In genomic region chr2:172433169-172433568, GRCh38 we compare ENCODE assay signal across 1 cellular context.
TF ChIP-seq lines count a peak whose summit lies in the region.

No MANE protein-coding gene starts in this region.

TF ChIP-seq in GM23338, 12 proteins besides CTCF, POLR2A, EP300 and RAD21 (continued from another document):
- TF ChIP-seq ZNF331 (CRISPR knock-in tag; IDR thresholded peaks at IDR 0.05; ENCODE audit: low read depth) (no peak), ZNF114 (CRISPR knock-in tag; IDR thresholded peaks at IDR 0.05) (no peak), POLR2AphosphoS5 (IDR thresholded peaks at IDR 0.05; ENCODE audit: low read depth) (no peak), NANOG (IDR thresholded peaks at IDR 0.05; ENCODE audit: borderline replicate concordance) (no peak), EZH2 (IDR thresholded peaks at IDR 0.05; ENCODE audit: low read depth, unreplicated experiment) (no peak), JUNB (IDR thresholded peaks at IDR 0.05; ENCODE audit: unreplicated experiment) (no peak), CREB1 (CRISPR knock-in tag; IDR thresholded peaks at IDR 0.05; ENCODE audit: low read depth) (no peak)
- TF ChIP-seq, protein P1, sequence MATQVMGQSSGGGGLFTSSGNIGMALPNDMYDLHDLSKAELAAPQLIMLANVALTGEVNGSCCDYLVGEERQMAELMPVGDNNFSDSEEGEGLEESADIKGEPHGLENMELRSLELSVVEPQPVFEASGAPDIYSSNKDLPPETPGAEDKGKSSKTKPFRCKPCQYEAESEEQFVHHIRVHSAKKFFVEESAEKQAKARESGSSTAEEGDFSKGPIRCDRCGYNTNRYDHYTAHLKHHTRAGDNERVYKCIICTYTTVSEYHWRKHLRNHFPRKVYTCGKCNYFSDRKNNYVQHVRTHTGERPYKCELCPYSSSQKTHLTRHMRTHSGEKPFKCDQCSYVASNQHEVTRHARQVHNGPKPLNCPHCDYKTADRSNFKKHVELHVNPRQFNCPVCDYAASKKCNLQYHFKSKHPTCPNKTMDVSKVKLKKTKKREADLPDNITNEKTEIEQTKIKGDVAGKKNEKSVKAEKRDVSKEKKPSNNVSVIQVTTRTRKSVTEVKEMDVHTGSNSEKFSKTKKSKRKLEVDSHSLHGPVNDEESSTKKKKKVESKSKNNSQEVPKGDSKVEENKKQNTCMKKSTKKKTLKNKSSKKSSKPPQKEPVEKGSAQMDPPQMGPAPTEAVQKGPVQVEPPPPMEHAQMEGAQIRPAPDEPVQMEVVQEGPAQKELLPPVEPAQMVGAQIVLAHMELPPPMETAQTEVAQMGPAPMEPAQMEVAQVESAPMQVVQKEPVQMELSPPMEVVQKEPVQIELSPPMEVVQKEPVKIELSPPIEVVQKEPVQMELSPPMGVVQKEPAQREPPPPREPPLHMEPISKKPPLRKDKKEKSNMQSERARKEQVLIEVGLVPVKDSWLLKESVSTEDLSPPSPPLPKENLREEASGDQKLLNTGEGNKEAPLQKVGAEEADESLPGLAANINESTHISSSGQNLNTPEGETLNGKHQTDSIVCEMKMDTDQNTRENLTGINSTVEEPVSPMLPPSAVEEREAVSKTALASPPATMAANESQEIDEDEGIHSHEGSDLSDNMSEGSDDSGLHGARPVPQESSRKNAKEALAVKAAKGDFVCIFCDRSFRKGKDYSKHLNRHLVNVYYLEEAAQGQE (IDR thresholded peaks at IDR 0.05; ENCODE audit: unreplicated experiment) = no peak
- TF ChIP-seq, protein P2, sequence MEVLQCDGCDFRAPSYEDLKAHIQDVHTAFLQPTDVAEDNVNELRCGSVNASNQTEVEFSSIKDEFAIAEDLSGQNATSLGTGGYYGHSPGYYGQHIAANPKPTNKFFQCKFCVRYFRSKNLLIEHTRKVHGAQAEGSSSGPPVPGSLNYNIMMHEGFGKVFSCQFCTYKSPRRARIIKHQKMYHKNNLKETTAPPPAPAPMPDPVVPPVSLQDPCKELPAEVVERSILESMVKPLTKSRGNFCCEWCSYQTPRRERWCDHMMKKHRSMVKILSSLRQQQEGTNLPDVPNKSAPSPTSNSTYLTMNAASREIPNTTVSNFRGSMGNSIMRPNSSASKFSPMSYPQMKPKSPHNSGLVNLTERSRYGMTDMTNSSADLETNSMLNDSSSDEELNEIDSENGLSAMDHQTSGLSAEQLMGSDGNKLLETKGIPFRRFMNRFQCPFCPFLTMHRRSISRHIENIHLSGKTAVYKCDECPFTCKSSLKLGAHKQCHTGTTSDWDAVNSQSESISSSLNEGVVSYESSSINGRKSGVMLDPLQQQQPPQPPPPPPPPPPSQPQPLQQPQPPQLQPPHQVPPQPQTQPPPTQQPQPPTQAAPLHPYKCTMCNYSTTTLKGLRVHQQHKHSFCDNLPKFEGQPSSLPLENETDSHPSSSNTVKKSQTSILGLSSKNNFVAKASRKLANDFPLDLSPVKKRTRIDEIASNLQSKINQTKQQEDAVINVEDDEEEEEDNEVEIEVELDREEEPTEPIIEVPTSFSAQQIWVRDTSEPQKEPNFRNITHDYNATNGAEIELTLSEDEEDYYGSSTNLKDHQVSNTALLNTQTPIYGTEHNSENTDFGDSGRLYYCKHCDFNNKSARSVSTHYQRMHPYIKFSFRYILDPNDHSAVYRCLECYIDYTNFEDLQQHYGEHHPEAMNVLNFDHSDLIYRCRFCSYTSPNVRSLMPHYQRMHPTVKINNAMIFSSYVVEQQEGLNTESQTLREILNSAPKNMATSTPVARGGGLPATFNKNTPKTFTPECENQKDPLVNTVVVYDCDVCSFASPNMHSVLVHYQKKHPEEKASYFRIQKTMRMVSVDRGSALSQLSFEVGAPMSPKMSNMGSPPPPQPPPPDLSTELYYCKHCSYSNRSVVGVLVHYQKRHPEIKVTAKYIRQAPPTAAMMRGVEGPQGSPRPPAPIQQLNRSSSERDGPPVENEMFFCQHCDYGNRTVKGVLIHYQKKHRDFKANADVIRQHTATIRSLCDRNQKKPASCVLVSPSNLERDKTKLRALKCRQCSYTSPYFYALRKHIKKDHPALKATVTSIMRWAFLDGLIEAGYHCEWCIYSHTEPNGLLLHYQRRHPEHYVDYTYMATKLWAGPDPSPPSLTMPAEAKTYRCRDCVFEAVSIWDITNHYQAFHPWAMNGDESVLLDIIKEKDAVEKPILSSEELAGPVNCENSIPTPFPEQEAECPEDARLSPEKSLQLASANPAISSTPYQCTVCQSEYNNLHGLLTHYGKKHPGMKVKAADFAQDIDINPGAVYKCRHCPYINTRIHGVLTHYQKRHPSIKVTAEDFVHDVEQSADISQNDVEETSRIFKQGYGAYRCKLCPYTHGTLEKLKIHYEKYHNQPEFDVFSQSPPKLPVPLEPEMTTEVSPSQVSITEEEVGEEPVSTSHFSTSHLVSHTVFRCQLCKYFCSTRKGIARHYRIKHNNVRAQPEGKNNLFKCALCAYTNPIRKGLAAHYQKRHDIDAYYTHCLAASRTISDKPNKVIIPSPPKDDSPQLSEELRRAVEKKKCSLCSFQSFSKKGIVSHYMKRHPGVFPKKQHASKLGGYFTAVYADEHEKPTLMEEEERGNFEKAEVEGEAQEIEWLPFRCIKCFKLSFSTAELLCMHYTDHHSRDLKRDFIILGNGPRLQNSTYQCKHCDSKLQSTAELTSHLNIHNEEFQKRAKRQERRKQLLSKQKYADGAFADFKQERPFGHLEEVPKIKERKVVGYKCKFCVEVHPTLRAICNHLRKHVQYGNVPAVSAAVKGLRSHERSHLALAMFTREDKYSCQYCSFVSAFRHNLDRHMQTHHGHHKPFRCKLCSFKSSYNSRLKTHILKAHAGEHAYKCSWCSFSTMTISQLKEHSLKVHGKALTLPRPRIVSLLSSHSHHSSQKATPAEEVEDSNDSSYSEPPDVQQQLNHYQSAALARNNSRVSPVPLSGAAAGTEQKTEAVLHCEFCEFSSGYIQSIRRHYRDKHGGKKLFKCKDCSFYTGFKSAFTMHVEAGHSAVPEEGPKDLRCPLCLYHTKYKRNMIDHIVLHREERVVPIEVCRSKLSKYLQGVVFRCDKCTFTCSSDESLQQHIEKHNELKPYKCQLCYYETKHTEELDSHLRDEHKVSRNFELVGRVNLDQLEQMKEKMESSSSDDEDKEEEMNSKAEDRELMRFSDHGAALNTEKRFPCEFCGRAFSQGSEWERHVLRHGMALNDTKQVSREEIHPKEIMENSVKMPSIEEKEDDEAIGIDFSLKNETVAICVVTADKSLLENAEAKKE (CRISPR knock-in tag; IDR thresholded peaks at IDR 0.05) = no peak
